In the genomic region with DNA sequence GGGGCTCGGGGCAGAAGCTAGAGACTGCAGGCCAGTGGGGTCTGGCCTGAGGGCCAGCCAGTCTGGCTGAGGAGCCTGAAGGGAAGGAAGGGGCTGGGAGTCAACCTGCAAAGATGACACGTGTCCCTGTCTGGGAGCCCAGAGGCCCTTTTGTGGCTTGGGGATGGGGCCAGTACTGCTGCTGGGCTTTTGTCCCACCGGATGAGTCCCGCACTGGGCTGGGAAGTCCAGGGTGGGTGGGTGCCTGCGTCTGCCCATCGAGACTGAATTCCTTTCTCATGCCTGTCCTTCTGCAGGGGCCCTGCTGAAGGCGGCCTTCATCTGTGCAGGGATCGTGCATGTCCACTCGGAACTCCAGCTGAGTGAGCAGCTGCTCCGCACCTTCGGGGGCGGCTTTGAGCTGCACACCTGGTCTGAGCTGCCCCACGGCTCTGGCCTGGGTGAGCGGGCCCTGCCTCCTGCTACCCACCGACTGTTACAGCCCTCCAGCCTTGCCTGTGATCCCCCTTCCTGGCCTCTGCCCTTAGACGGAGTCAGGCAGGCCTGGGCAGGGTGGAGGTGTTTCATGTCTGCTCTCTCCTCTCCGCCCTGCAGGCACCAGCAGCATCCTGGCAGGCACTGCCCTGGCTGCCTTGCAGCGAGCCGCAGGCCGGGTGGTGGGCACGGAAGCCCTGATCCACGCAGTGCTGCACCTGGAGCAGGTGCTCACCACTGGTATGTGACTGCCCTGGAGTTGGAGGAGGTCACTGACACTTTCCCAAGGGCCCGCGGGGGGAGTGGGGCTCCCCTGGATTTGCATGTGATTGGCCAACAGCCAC, we compare ENCODE assay signal across 15 cellular contexts. TPM values are rescaled to one million over a fixed set of nuclear protein-coding genes. Genes with fewer than 3 reads are reported as not detected.
DNase-seq lines count a peak whose midpoint lies in the region; ATAC-seq and TF ChIP-seq lines count a peak whose summit lies in the region.
"Had no signal": no experiment of that assay in that cellular context is flagged by ENCODE, and none has a peak within 500 bp of the region (broad histone marks: within the 10 kb centered on the region; RNA-seq: fewer than 3 reads in every experiment).

No MANE protein-coding gene starts in this region.

- peaks cover 4% of the 10 kb centered on the region for H3K36me3 ChIP-seq in PC-3 (ENCODE audit: low read depth, low read length)
- H3K36me3 ChIP-seq: colonic mucosa, uterus had no signal

- H3K9me3 Mint-ChIP-seq in activated CD4-positive, alpha-beta T cell treated with anti-CD3 and anti-CD28 coated beads, Interleukin-2, amount 10 ng/mL, durations not matched to agents 7 days and 5 days, result no peaks in the 10 kb centered on the region
- H3K9me3 Mint-ChIP-seq: naive thymus-derived CD4-positive, alpha-beta T cell had no signal

- H3K27me3 ChIP-seq in PC-3 (ENCODE audit: low read length), result no peaks in the 10 kb centered on the region
- H3K27me3 ChIP-seq: colonic mucosa, uterus had no signal

- H3F3A ChIP-seq in PC-3 (ENCODE audit: low read length, unreplicated experiment), result no peaks in the 10 kb centered on the region

- H3K27me3 Mint-ChIP-seq in activated CD4-positive, alpha-beta T cell treated with anti-CD3 and anti-CD28 coated beads, Interleukin-2, amount 10 ng/mL, durations not matched to agents 7 days and 5 days, result no peaks in the 10 kb centered on the region
- H3K27me3 Mint-ChIP-seq: CD4-positive, CD25-positive, alpha-beta regulatory T cell; naive thymus-derived CD4-positive, alpha-beta T cell had no signal

- H3K36me3 Mint-ChIP-seq in activated CD4-positive, alpha-beta T cell treated with anti-CD3 and anti-CD28 coated beads, Interleukin-2, amount 10 ng/mL, durations not matched to agents 7 days and 5 days (ENCODE audit: low read depth), result peaks cover 2% of the 10 kb centered on the region

- no peak for DNase-seq in activated CD4-positive, alpha-beta T cell treated with anti-CD3 and anti-CD28 coated beads, Interleukin-2, amount 10 ng/mL, durations not matched to agents 7 days and 5 days
- no peak for DNase-seq in activated CD4-positive, alpha-beta T cell treated with anti-CD3 and anti-CD28 coated beads for 1 hour
- no peak for DNase-seq in PC-3
- peak; percentile 18 for DNase-seq in kidney tubule cell (ENCODE audit: low spot score)
- no peak for DNase-seq in AG20443 (ENCODE audit: low spot score)
- DNase-seq: activated gamma-delta T cell; CD4-positive, CD25-positive, alpha-beta regulatory T cell; colonic mucosa; naive thymus-derived CD4-positive, alpha-beta T cell; NCI-H1694 treated with DMSO at 0.1 percent for 48 hours; stimulated activated CD4-positive, alpha-beta T cell treated with anti-CD3 and anti-CD28 coated beads, Interleukin-12 subunit alpha, Interleukin-12 subunit beta, amount 100 ng/mL, for 4 hours; uterus had no signal

- H3K9ac ChIP-seq in PC-3 (ENCODE audit: low read length), result no peak overlapping the region

- BruUV-seq in PC-3 (replicated peaks; lab: Mats Ljungman, UMichigan), result no TSS peak

- ATAC-seq in PC-3 (no peak), GM21390 (IDR thresholded peaks at IDR 0.05; ENCODE audit: unreplicated experiment) (no peak)
- ATAC-seq: naive thymus-derived CD4-positive, alpha-beta T cell had no signal

- no peak for TF ChIP-seq CTCF in PC-3 (conservative IDR thresholded peaks at IDR 0.05; ENCODE audit: low read depth, low read length)

- 0 out of 2 replicates have a peak overlapping the region, but pooled peaks have one; percentile 77 for H3K27ac ChIP-seq in PC-3 (ENCODE audit: low read length)
- H3K27ac ChIP-seq: colonic mucosa, prostate gland had no signal

- H3K4me3 Mint-ChIP-seq in activated CD4-positive, alpha-beta T cell treated with anti-CD3 and anti-CD28 coated beads, Interleukin-2, amount 10 ng/mL, durations not matched to agents 7 days and 5 days, result no peak overlapping the region
- H3K4me3 Mint-ChIP-seq: CD4-positive, CD25-positive, alpha-beta regulatory T cell; naive thymus-derived CD4-positive, alpha-beta T cell had no signal

- H3K4me1 ChIP-seq in PC-3 (ENCODE audit: insufficient read depth, low read length), result peaks cover 19% of the 10 kb centered on the region
- H3K4me1 ChIP-seq: colonic mucosa, prostate gland, uterus had no signal

- H3K4me2 ChIP-seq in PC-3 (ENCODE audit: low read length), result no peak overlapping the region

- no peak overlapping the region for H3K4me3 ChIP-seq in PC-3 (ENCODE audit: low read length)
- H3K4me3 ChIP-seq: colonic mucosa, lung, prostate gland, uterus had no signal

- CTCF ChIA-PET in activated CD4-positive, alpha-beta T cell treated with anti-CD3 and anti-CD28 coated beads, Interleukin-2, amount 10 ng/mL, durations not matched to agents 7 days and 5 days (lab: Charles Lee), result interaction anchor here (1.1 kb wide), 1 partner anchor 26 kb away, joined by 3 read pairs; no protein-coding TSS in a partner anchor
- CTCF ChIA-PET in PC-3 (lab: Charles Lee), result no interaction called here

- no peak overlapping the region for H2AFZ ChIP-seq in PC-3 (ENCODE audit: low read length)

- no peaks in the 10 kb centered on the region for H4K20me1 ChIP-seq in PC-3 (ENCODE audit: low read length)

- H3K27ac Mint-ChIP-seq in activated CD4-positive, alpha-beta T cell treated with anti-CD3 and anti-CD28 coated beads, Interleukin-2, amount 10 ng/mL, durations not matched to agents 7 days and 5 days, result peak overlapping the region; percentile 36

- no peaks in the 10 kb centered on the region for H3K79me2 ChIP-seq in PC-3 (ENCODE audit: low read length)

- POLR2A ChIA-PET in activated CD4-positive, alpha-beta T cell treated with anti-CD3 and anti-CD28 coated beads, Interleukin-2, amount 10 ng/mL, durations not matched to agents 7 days and 5 days (lab: Charles Lee), result no interaction called here
- POLR2A ChIA-PET in PC-3 (lab: Charles Lee; ENCODE audit: unreplicated experiment), result no interaction called here

- H3K9me3 ChIP-seq in PC-3 (ENCODE audit: low read length), result no peaks in the 10 kb centered on the region
- H3K9me3 ChIP-seq: colonic mucosa, prostate gland, uterus had no signal

- no peaks in the 10 kb centered on the region for H3K9me2 ChIP-seq in PC-3 (replicated peaks; ENCODE audit: low read length)

- H3K4me1 Mint-ChIP-seq in activated CD4-positive, alpha-beta T cell treated with anti-CD3 and anti-CD28 coated beads, Interleukin-2, amount 10 ng/mL, durations not matched to agents 7 days and 5 days, result peaks cover 21% of the 10 kb centered on the region

- intact Hi-C loops in PC-3 (cut with micrococcal nuclease), result no loop called here

RNA-seq across cellular contexts. Expression of a gene that starts 20.9 kb away (rescaled TPM):
- total RNA-seq in activated CD4-positive, alpha-beta T cell treated with anti-CD3 and anti-CD28 coated beads, Interleukin-2, amount 10 ng/mL, durations not matched to agents 7 days and 5 days, result 10 to 100 TPM; 16.8 to 18.8 TPM
- total RNA-seq in PC-3 (2014; rRNA removed), result 9.7 and 11.7 TPM in 2 replicates

RNA-seq across cellular contexts. Expression of a gene that starts 36.4 kb away (rescaled TPM):
- 10 to 100 TPM; 24.5 to 25.6 TPM for total RNA-seq in activated CD4-positive, alpha-beta T cell treated with anti-CD3 and anti-CD28 coated beads, Interleukin-2, amount 10 ng/mL, durations not matched to agents 7 days and 5 days
- total RNA-seq in PC-3 (2014; rRNA removed), result 9.3 and 9.8 TPM in 2 replicates

RNA-seq across cellular contexts. Expression of a gene that starts 48.1 kb away (rescaled TPM):
- 10 to 100 TPM; 59.8 to 70.8 TPM for total RNA-seq in activated CD4-positive, alpha-beta T cell treated with anti-CD3 and anti-CD28 coated beads, Interleukin-2, amount 10 ng/mL, durations not matched to agents 7 days and 5 days
- 35.5 and 56.4 TPM in 2 replicates for total RNA-seq in PC-3 (2014; rRNA removed)

RNA-seq across cellular contexts. Expression of a gene that starts 48.4 kb away (rescaled TPM):
- 100 to 1,000 TPM; 369 to 376 TPM for total RNA-seq in activated CD4-positive, alpha-beta T cell treated with anti-CD3 and anti-CD28 coated beads, Interleukin-2, amount 10 ng/mL, durations not matched to agents 7 days and 5 days
- total RNA-seq in PC-3 (2014; rRNA removed), result 133 and 181 TPM in 2 replicates
